In genomic region chr14:24952851-24953666, GRCh38 we compare ENCODE assay signal across 13 cellular contexts.
A peak's percentile ranks its signal among the peaks of the same experiment; 100 is the strongest.
DNase-seq lines count a peak whose midpoint lies in the region; ATAC-seq and TF ChIP-seq lines count a peak whose summit lies in the region.
"Had no signal": no experiment of that assay in that cellular context is flagged by ENCODE, and none has a peak within 500 bp of the region (broad histone marks: within the 10 kb centered on the region; RNA-seq: fewer than 3 reads in every experiment).

No MANE protein-coding gene starts in this region.

- H3K4me1 ChIP-seq in heart left ventricle (peaks cover 0 to 46% (median 11%) of the 10 kb centered on the region in 12 donors), right atrium auricular region (peaks cover 0 to 28% of the 10 kb centered on the region in 2 donors), upper lobe of right lung (no peaks in the 10 kb centered on the region), Karpas-422 (ENCODE audit: low read length) (no peaks in the 10 kb centered on the region)
- H3K4me1 ChIP-seq: parathyroid adenoma had no signal

- intact Hi-C loops in heart left ventricle (cut with DNase I) (no loop called here), upper lobe of right lung (cut with DNase I) (no loop called here)
- intact Hi-C loops in activated CD4-positive, alpha-beta T cell treated with anti-CD3 and anti-CD28 coated beads for 36 hours (cut with DNase I, micrococcal nuclease), result no loop called here

- WGBS in heart left ventricle, 4 donors, result 78 to 88% (median 81%) methylated on average over 8 of the region's 8 CpGs

- H3K36me3 ChIP-seq in heart left ventricle, result no peaks in the 10 kb centered on the region
- no peaks in the 10 kb centered on the region for H3K36me3 ChIP-seq in right atrium auricular region
- H3K36me3 ChIP-seq in upper lobe of right lung, result no peaks in the 10 kb centered on the region
- no peaks in the 10 kb centered on the region for H3K36me3 ChIP-seq in Karpas-422 (ENCODE audit: insufficient read depth, low read length)

- POLR2A ChIA-PET in activated CD4-positive, alpha-beta T cell treated with anti-CD3 and anti-CD28 coated beads for 36 hours (lab: Charles Lee), result no interaction called here

- H3K27ac ChIP-seq in heart left ventricle (no peak overlapping the region), right atrium auricular region (no peak overlapping the region), upper lobe of right lung (no peak overlapping the region), Karpas-422 (ENCODE audit: low read length) (no peak overlapping the region)
- H3K27ac ChIP-seq: parathyroid adenoma had no signal

- H4K20me1 ChIP-seq in Karpas-422 (ENCODE audit: insufficient read depth, low read depth, low read length), result no peaks in the 10 kb centered on the region

- no peak overlapping the region for H3K27ac Mint-ChIP-seq in activated CD4-positive, alpha-beta T cell treated with anti-CD3 and anti-CD28 coated beads for 36 hours
- H3K27ac Mint-ChIP-seq: activated naive CD4-positive, alpha-beta T cell treated with anti-CD3 and anti-CD28 coated beads, Interleukin-2, amount 50 U/mL, for 72 hours; effector memory CD8-positive, alpha-beta T cell had no signal

- H3K27me3 Mint-ChIP-seq in activated CD4-positive, alpha-beta T cell treated with anti-CD3 and anti-CD28 coated beads for 36 hours, result peaks cover 6% of the 10 kb centered on the region

- H3K4me3 ChIP-seq in heart left ventricle (no peak overlapping the region), right atrium auricular region (no peak overlapping the region), upper lobe of right lung (no peak overlapping the region), Karpas-422 (ENCODE audit: low read length) (no peak overlapping the region)

- no peak for TF ChIP-seq POLR2A in heart left ventricle (IDR thresholded peaks at IDR 0.05)

- H3K9ac ChIP-seq in Karpas-422 (ENCODE audit: low read length), result no peak overlapping the region
- H3K9ac ChIP-seq: parathyroid adenoma had no signal

- H3K9me3 ChIP-seq in heart left ventricle (peaks cover 0 to 5% (median 0%) of the 10 kb centered on the region in 12 donors), right atrium auricular region (no peaks in the 10 kb centered on the region), upper lobe of right lung (no peaks in the 10 kb centered on the region), Karpas-422 (ENCODE audit: low read length) (peaks cover 21% of the 10 kb centered on the region)

- no peaks in the 10 kb centered on the region for H3K9me2 ChIP-seq in Karpas-422 (replicated peaks; ENCODE audit: insufficient read depth, low read length)

- no peak overlapping the region for H3K4me3 Mint-ChIP-seq in activated CD4-positive, alpha-beta T cell treated with anti-CD3 and anti-CD28 coated beads for 36 hours
- H3K4me3 Mint-ChIP-seq: effector memory CD8-positive, alpha-beta T cell had no signal

- H3K27me3 ChIP-seq in heart left ventricle (no peaks in the 10 kb centered on the region), right atrium auricular region (no peaks in the 10 kb centered on the region), upper lobe of right lung (no peaks in the 10 kb centered on the region), Karpas-422 (ENCODE audit: low read length) (no peaks in the 10 kb centered on the region)

- DNase-seq in heart left ventricle (peak in 1 of 5 donors; percentile 27), right atrium auricular region (ENCODE audit: low spot score) (no peak), SK-N-DZ (ENCODE audit: low spot score) (peak; percentile 20), hippocampal formation (lab: John Stamatoyannopoulos, UW) (peak; percentile 34 to 75), upper lobe of right lung (no peak), retina (no peak), Karpas-422 (no peak)
- DNase-seq in activated CD4-positive, alpha-beta T cell treated with anti-CD3 and anti-CD28 coated beads for 36 hours, result no peak
- DNase-seq: activated CD4-positive, alpha-beta T cell treated with anti-CD3 and anti-CD28 coated beads, Interleukin-2, amount 50 U/mL, for 1 hour; effector memory CD8-positive, alpha-beta T cell had no signal

- H3K9me3 Mint-ChIP-seq in activated CD4-positive, alpha-beta T cell treated with anti-CD3 and anti-CD28 coated beads for 36 hours (ENCODE audit: low read depth), result no peaks in the 10 kb centered on the region
- H3K9me3 Mint-ChIP-seq: activated naive CD4-positive, alpha-beta T cell treated with anti-CD3 and anti-CD28 coated beads, Interleukin-2, amount 50 U/mL, for 72 hours; effector memory CD8-positive, alpha-beta T cell had no signal

- no peak overlapping the region for H3K4me2 ChIP-seq in Karpas-422 (ENCODE audit: low read depth, low read length, poor library complexity, severe bottlenecking)

- H3K4me1 Mint-ChIP-seq in activated CD4-positive, alpha-beta T cell treated with anti-CD3 and anti-CD28 coated beads for 36 hours, result no peaks in the 10 kb centered on the region

- TF ChIP-seq CTCF in heart left ventricle (IDR thresholded peaks at IDR 0.05), result peak in 6 of 12 donors; percentile 13 to 39 (median 26)
- TF ChIP-seq CTCF in right atrium auricular region (IDR thresholded peaks at IDR 0.05), result peak in 1 of 2 donors; percentile 46
- TF ChIP-seq CTCF in upper lobe of right lung (IDR thresholded peaks at IDR 0.05), result peak; percentile 29

- no peaks in the 10 kb centered on the region for H3K36me3 Mint-ChIP-seq in activated CD4-positive, alpha-beta T cell treated with anti-CD3 and anti-CD28 coated beads for 36 hours (ENCODE audit: low read depth)
- H3K36me3 Mint-ChIP-seq: activated naive CD4-positive, alpha-beta T cell treated with anti-CD3 and anti-CD28 coated beads, Interleukin-2, amount 50 U/mL, for 72 hours had no signal

- H3K79me2 ChIP-seq in Karpas-422 (ENCODE audit: low read length), result no peaks in the 10 kb centered on the region
- H3K79me2 ChIP-seq: parathyroid adenoma had no signal

- CTCF ChIA-PET in activated CD4-positive, alpha-beta T cell treated with anti-CD3 and anti-CD28 coated beads for 36 hours (lab: Charles Lee), result no interaction called here

- no peak overlapping the region for H2AFZ ChIP-seq in Karpas-422 (ENCODE audit: low read length)
- H2AFZ ChIP-seq: parathyroid adenoma had no signal

- ATAC-seq in heart left ventricle, result peak in 3 of 4 donors; percentile 50 to 60 (median 54)
- peak; percentile 44 for ATAC-seq in upper lobe of right lung
- no peak for ATAC-seq in activated CD4-positive, alpha-beta T cell treated with anti-CD3 and anti-CD28 coated beads for 36 hours
- ATAC-seq: activated naive CD4-positive, alpha-beta T cell treated with anti-CD3 and anti-CD28 coated beads, Interleukin-2, amount 50 U/mL, for 72 hours; effector memory CD8-positive, alpha-beta T cell; Panc1 had no signal

Comparison
In these comparisons a context has a peak if more than half of its experiments do, and no peak if none do; other contexts are left out.
1. DNase-seq: peak in SK-N-DZ (single experiment) and hippocampal formation (2 of 2); none in right atrium auricular region (single experiment), upper lobe of right lung (single experiment), retina (single experiment), activated CD4-positive, alpha-beta T cell treated with anti-CD3 and anti-CD28 coated beads for 36 hours (single experiment) and Karpas-422 (single experiment).